Comparison of ENCODE assay signal across 8 cellular contexts in genomic region chr1:149888160-149888998, GRCh38. TPM values are rescaled to one million over a fixed set of nuclear protein-coding genes. Genes with fewer than 3 reads are reported as not detected.
A peak's percentile ranks its signal among the peaks of the same experiment; 100 is the strongest.
DNase-seq lines count a peak whose midpoint lies in the region; ATAC-seq, FAIRE-seq and TF ChIP-seq lines count a peak whose summit lies in the region.

No MANE protein-coding gene starts in this region.

- WGBS in pancreas, 2 donors: 3% methylated on average over 28 of the region's 28 CpGs
- WGBS in transverse colon (ENCODE audit: low coverage in 1 of 2), 2 donors: 8% methylated on average over 22 to 28 of the region's 28 CpGs

- H3K4me3 ChIP-seq in HAP-1 (peak overlapping the region; percentile 59), pancreas (peak overlapping the region; percentile 16 to 64 (median 45)), transverse colon (peak overlapping the region; percentile 12 to 61 (median 51))

- H3K4me1 Mint-ChIP-seq in activated naive CD4-positive, alpha-beta T cell treated with anti-CD3 and anti-CD28 coated beads, Interleukin-2, amount 10 ng/mL, durations not matched to agents 7 days and 5 days: peaks cover 8% of the 10 kb centered on the region

- no peaks in the 10 kb centered on the region for H3K9me3 ChIP-seq in HAP-1
- no peaks in the 10 kb centered on the region for H3K9me3 ChIP-seq in pancreas
- H3K9me3 ChIP-seq in transverse colon: no peaks in the 10 kb centered on the region

- H3K27ac Mint-ChIP-seq in activated naive CD4-positive, alpha-beta T cell treated with anti-CD3 and anti-CD28 coated beads, Interleukin-2, amount 10 ng/mL, durations not matched to agents 7 days and 5 days: no peak overlapping the region

- FAIRE-seq in pancreas (lab: Jason Lieb, UNC): no peak

- TF ChIP-seq CTCF in pancreas (IDR thresholded peaks at IDR 0.05) (peak in 3 of 4 donors; percentile 8 to 38 (median 34)), transverse colon (IDR thresholded peaks at IDR 0.05) (peak; percentile 49 to 82 (median 63))

- H3K9me3 Mint-ChIP-seq in activated naive CD4-positive, alpha-beta T cell treated with anti-CD3 and anti-CD28 coated beads, Interleukin-2, amount 10 ng/mL, durations not matched to agents 7 days and 5 days: no peaks in the 10 kb centered on the region

- no peaks in the 10 kb centered on the region for H3K27me3 Mint-ChIP-seq in activated naive CD4-positive, alpha-beta T cell treated with anti-CD3 and anti-CD28 coated beads, Interleukin-2, amount 10 ng/mL, durations not matched to agents 7 days and 5 days

- no peaks in the 10 kb centered on the region for H3K27me3 ChIP-seq in HAP-1 (ENCODE audit: low read depth)
- no peaks in the 10 kb centered on the region for H3K27me3 ChIP-seq in pancreas
- no peaks in the 10 kb centered on the region for H3K27me3 ChIP-seq in transverse colon

- in situ Hi-C loops in HAP-1 (cut with MboI; ENCODE audit: low sequenced_read_pairs): no loop called here
- in situ Hi-C loops in SK-MEL-5 (cut with HindIII; ENCODE audit: low pct_unique_long_range_greater_than_20kb, low sequenced_read_pairs): no loop called here
- in situ Hi-C loops in transverse colon (cut with MboI; ENCODE audit: low pct_ligation_motif_present in 1 of 4, low pct_unique_long_range_greater_than_20kb in 1 of 4, low sequenced_read_pairs in 3 of 4): no loop called here

- peak; percentile 88 for DNase-seq in Daoy (ENCODE audit: low read depth)
- peak; percentile 91 to 93 for DNase-seq in HAP-1 (ENCODE audit: low spot score in 2 of 2)
- DNase-seq in MV-4-11 (lab: John Stamatoyannopoulos, UW): peak; percentile 100
- DNase-seq in SK-MEL-5 (ENCODE audit: low read depth, low spot score): peak; percentile 95
- peak; percentile 88 for DNase-seq in activated naive CD4-positive, alpha-beta T cell treated with anti-CD3 and anti-CD28 coated beads, Interleukin-2, amount 10 ng/mL, durations not matched to agents 7 days and 5 days
- DNase-seq in Right ventricle myocardium superior: peak; percentile 80
- DNase-seq in pancreas: peak; percentile 75 to 85 (median 80)
- DNase-seq in transverse colon: peak; percentile 86

- ATAC-seq in Right ventricle myocardium superior (ENCODE audit: poor library complexity) (peak; percentile 42), pancreas (peak; percentile 32 to 48 (median 44))

- no peaks in the 10 kb centered on the region for H3K36me3 ChIP-seq in HAP-1 (replicated peaks)
- H3K36me3 ChIP-seq in pancreas: no peaks in the 10 kb centered on the region
- no peaks in the 10 kb centered on the region for H3K36me3 ChIP-seq in transverse colon

- CTCF ChIA-PET in activated naive CD4-positive, alpha-beta T cell treated with anti-CD3 and anti-CD28 coated beads, Interleukin-2, amount 10 ng/mL, durations not matched to agents 7 days and 5 days (lab: Charles Lee): interaction anchor here (0.6 to 3.5 kb wide), 11 partner anchors 11 to 299 kb away, joined by 3 to 20 read pairs (median 4); no protein-coding TSS in a partner anchor

- H3K36me3 Mint-ChIP-seq in activated naive CD4-positive, alpha-beta T cell treated with anti-CD3 and anti-CD28 coated beads, Interleukin-2, amount 10 ng/mL, durations not matched to agents 7 days and 5 days: peaks cover 5% of the 10 kb centered on the region

- intact Hi-C loops in Right ventricle myocardium superior (cut with DNase I) (no loop called here), pancreas (cut with DNase I) (no loop called here), transverse colon (cut with DNase I; ENCODE audit: low total_unique reads) (no loop called here)

- H3K27ac ChIP-seq in pancreas: peak overlapping the region; percentile 99 to 100 (median 99)
- peak overlapping the region; percentile 97 to 100 (median 98) for H3K27ac ChIP-seq in transverse colon

- peaks cover 17% of the 10 kb centered on the region for H3K4me1 ChIP-seq in HAP-1
- H3K4me1 ChIP-seq in pancreas: peaks cover 0 to 12% (median 10%) of the 10 kb centered on the region in 3 donors
- peaks cover 0 to 25% (median 13%) of the 10 kb centered on the region in 4 donors for H3K4me1 ChIP-seq in transverse colon

- TF ChIP-seq EP300 in transverse colon (IDR thresholded peaks at IDR 0.05; ENCODE audit: low read depth): no peak

- TF ChIP-seq POLR2A in transverse colon (IDR thresholded peaks at IDR 0.05): no peak

- no peak overlapping the region for H3K4me3 Mint-ChIP-seq in activated naive CD4-positive, alpha-beta T cell treated with anti-CD3 and anti-CD28 coated beads, Interleukin-2, amount 10 ng/mL, durations not matched to agents 7 days and 5 days

RNA-seq across cellular contexts. Expression of gene BOLA1, which starts 11.0 kb away (rescaled TPM):
- 5.9 and 11.0 TPM in 2 replicates for total RNA-seq in Daoy (2014; rRNA removed; shearing (Covaris generic))
- 18.5 and 21.1 TPM in 2 replicates for total RNA-seq in SK-MEL-5 (2014; rRNA removed; shearing (Covaris generic))
- polyA plus RNA-seq in SK-MEL-5 (2015; cell fraction: cytosol; rRNA removed): 15.3 and 25.0 TPM in 2 replicates
- polyA plus RNA-seq in SK-MEL-5 (2015; cell fraction: nucleus; rRNA removed): 35.6 and 37.1 TPM in 2 replicates
- total RNA-seq in Right ventricle myocardium superior (16.9 TPM), pancreas (1 to 10 TPM; 7.0 to 8.8 (median 8.5) TPM), transverse colon (10 to 100 TPM in 3 of 4 donors, 1 to 10 TPM in 1; 7.4 to 61.0 (median 31.5) TPM)
- polyA plus RNA-seq in pancreas: 10 to 100 TPM; 19.6 to 24.1 TPM

RNA-seq across cellular contexts. Expression of gene SV2A, which starts 29.3 kb away (rescaled TPM):
- total RNA-seq in Daoy (2014; rRNA removed; shearing (Covaris generic)): 8.8 and 9.0 TPM in 2 replicates
- 19.4 and 22.3 TPM in 2 replicates for total RNA-seq in SK-MEL-5 (2014; rRNA removed; shearing (Covaris generic))
- polyA plus RNA-seq in SK-MEL-5 (2015; cell fraction: cytosol; rRNA removed): 37.2 and 41.9 TPM in 2 replicates
- polyA plus RNA-seq in SK-MEL-5 (2015; cell fraction: nucleus; rRNA removed): 29.0 and 30.7 TPM in 2 replicates
- total RNA-seq in Right ventricle myocardium superior (0.32 TPM), pancreas (1 to 10 TPM in 3 of 6 donors, under 1 TPM in 3; 0.32 to 2.5 (median 0.96) TPM), transverse colon (1 to 10 TPM in 3 of 4 donors, under 1 TPM in 1; 0.40 to 2.5 (median 1.5) TPM)
- polyA plus RNA-seq in pancreas: 1 to 10 TPM; 2.3 to 8.3 TPM

RNA-seq across cellular contexts. Expression of gene SF3B4, which starts 39.2 kb away (rescaled TPM):
- total RNA-seq in Daoy (2014; rRNA removed; shearing (Covaris generic)): 8.9 and 16.2 TPM in 2 replicates
- total RNA-seq in SK-MEL-5 (2014; rRNA removed; shearing (Covaris generic)): 14.1 and 15.4 TPM in 2 replicates
- polyA plus RNA-seq in SK-MEL-5 (2015; cell fraction: cytosol; rRNA removed): 110 and 124 TPM in 2 replicates
- 44.7 and 44.8 TPM in 2 replicates for polyA plus RNA-seq in SK-MEL-5 (2015; cell fraction: nucleus; rRNA removed)
- total RNA-seq in Right ventricle myocardium superior (22.8 TPM), pancreas (10 to 100 TPM; 10.5 to 23.5 (median 19.3) TPM), transverse colon (10 to 100 TPM; 32.4 to 78.6 (median 46.2) TPM)
- polyA plus RNA-seq in pancreas: 10 to 100 TPM; 15.7 to 24.3 TPM

RNA-seq across cellular contexts. Expression of gene MTMR11, which starts 48.3 kb away (rescaled TPM):
- 2.9 and 3.7 TPM in 2 replicates for total RNA-seq in Daoy (2014; rRNA removed; shearing (Covaris generic))
- total RNA-seq in SK-MEL-5 (2014; rRNA removed; shearing (Covaris generic)): 1.6 TPM in 2 replicates
- polyA plus RNA-seq in SK-MEL-5 (2015; cell fraction: cytosol; rRNA removed): 1.4 and 3.4 TPM in 2 replicates
- 28.3 and 37.9 TPM in 2 replicates for polyA plus RNA-seq in SK-MEL-5 (2015; cell fraction: nucleus; rRNA removed)
- total RNA-seq in Right ventricle myocardium superior (2.0 TPM), pancreas (10 to 100 TPM in 1 of 6 donors, 1 to 10 TPM in 5; 1.7 to 11.8 (median 3.7) TPM), transverse colon (100 to 1,000 TPM; 284 to 483 (median 296) TPM)
- polyA plus RNA-seq in pancreas: 1 to 10 TPM; 4.1 to 4.9 TPM

Comparison
In these comparisons a context has a peak if more than half of its experiments do, and no peak if none do; other contexts are left out.
1. Peak in every context shown above with its lines: DNase-seq, ATAC-seq, H3K4me3 ChIP-seq and H3K27ac ChIP-seq.